8 cellular contexts compared by ENCODE assay signal in the genomic region with DNA sequence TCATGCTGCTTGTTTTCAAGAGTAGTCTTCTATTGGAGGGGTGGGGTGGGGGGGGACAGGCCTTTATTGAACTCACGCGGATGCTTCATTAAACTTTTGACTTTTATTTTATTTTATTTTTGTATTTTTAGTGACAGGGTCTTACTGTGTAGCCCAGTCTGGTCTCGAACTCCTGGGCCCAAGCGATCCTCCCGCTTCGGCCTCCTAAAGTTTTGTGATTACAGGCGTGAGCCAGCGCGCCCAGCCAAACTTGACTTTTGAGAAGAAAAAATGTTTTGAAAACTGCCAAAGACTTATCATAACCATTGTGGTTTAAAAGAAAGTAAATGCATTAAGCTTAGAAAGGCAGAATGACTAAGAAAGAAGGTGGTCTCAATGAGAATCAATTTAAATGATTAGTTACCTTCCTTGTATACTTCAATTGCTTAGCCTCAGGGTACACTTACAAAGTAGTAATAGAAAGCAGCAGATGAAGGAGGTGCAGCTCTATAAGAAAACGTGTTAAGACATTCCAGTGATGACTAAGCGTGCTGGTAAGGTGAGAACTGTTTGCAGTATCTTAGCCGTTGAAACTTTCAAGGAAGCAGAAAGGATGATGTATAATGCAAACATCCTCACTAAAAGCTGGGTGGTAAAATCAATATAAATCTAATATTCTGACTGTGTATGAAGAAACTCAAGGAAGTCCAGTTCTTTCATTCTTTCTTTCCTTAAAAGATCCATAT. TPM values are rescaled to one million over a fixed set of nuclear protein-coding genes. Genes with fewer than 3 reads are reported as not detected.
DNase-seq lines count a peak whose midpoint lies in the region; ATAC-seq, FAIRE-seq and TF ChIP-seq lines count a peak whose summit lies in the region.

No MANE protein-coding gene starts in this region.

- H3K27ac ChIP-seq in coronary artery, result no peak overlapping the region

- peak; percentile 24 for DNase-seq in NCI-H82 (lab: John Stamatoyannopoulos, UW)
- no peak for DNase-seq in coronary artery (ENCODE audit: low spot score)
- DNase-seq in natural killer cell, result no peak
- no peak for DNase-seq in DMS153 (lab: John Stamatoyannopoulos, UW)
- DNase-seq in sciatic nerve (ENCODE audit: low spot score), result no peak
- DNase-seq in NCI-H1105 (lab: John Stamatoyannopoulos, UW), result no peak

- peak overlapping the region; percentile 98 for H3K4me3 ChIP-seq in coronary artery

- no peak for TF ChIP-seq CTCF in coronary artery (IDR thresholded peaks at IDR 0.05)
- TF ChIP-seq CTCF in natural killer cell (IDR thresholded peaks at IDR 0.05), result no peak

- FAIRE-seq in G401.6 (lab: Jason Lieb, UNC), result peak; percentile 95

- intact Hi-C loops in natural killer cell (cut with micrococcal nuclease) (loop anchor here (5.0 to 10.0 kb wide), 3 partner anchors 64 to 954 kb away; partner anchors contain the start of genes GGNBP2 and SLFN12), sciatic nerve (cut with DNase I) (no loop called here)

- H3K9me3 Mint-ChIP-seq in natural killer cell, result no peaks in the 10 kb centered on the region

- peak overlapping the region; percentile 94 to 100 for H3K27ac Mint-ChIP-seq in natural killer cell

- H3K4me3 Mint-ChIP-seq in natural killer cell, result peak overlapping the region; percentile 94

- no peaks in the 10 kb centered on the region for H3K36me3 Mint-ChIP-seq in natural killer cell

- H3K27me3 Mint-ChIP-seq in natural killer cell (ENCODE audit: low read depth in 2 of 2), result peaks cover 0 to 9% of the 10 kb centered on the region in 2 donors

- peak in 1 of 3 donors; percentile 20 for ATAC-seq in natural killer cell
- ATAC-seq in HG03439 (IDR thresholded peaks at IDR 0.05; ENCODE audit: unreplicated experiment), result no peak
- no peak for ATAC-seq in sciatic nerve

- H3K4me1 Mint-ChIP-seq in natural killer cell, result peaks cover 28 to 33% of the 10 kb centered on the region in 2 donors

RNA-seq across cellular contexts. Expression of gene AP2B1, which starts 1.2 kb away (rescaled TPM):
- total RNA-seq in natural killer cell (100 to 1,000 TPM; 111 to 148 (median 139) TPM), sciatic nerve (130 TPM)

RNA-seq across cellular contexts. Expression of gene PEX12, which starts 10.0 kb away (rescaled TPM):
- total RNA-seq in natural killer cell, result 1 to 10 TPM; 2.5 to 3.0 (median 2.9) TPM
- total RNA-seq in sciatic nerve, result 7.8 TPM

RNA-seq across cellular contexts. Expression of gene SLFN14, which starts 27.7 kb away (rescaled TPM):
- total RNA-seq in natural killer cell, result under 1 TPM in 2 of 3 donors, not detected in 1; 0.35 to 0.47 TPM
- total RNA-seq in sciatic nerve, result 0.45 TPM

RNA-seq across cellular contexts. Expression of gene SLFN12L, which starts 50.9 kb away (rescaled TPM):
- total RNA-seq in natural killer cell, result 100 to 1,000 TPM; 126 to 174 (median 130) TPM
- 6.0 TPM for total RNA-seq in sciatic nerve
